ENCODE assay signal across 32 cellular contexts in the genomic region with DNA sequence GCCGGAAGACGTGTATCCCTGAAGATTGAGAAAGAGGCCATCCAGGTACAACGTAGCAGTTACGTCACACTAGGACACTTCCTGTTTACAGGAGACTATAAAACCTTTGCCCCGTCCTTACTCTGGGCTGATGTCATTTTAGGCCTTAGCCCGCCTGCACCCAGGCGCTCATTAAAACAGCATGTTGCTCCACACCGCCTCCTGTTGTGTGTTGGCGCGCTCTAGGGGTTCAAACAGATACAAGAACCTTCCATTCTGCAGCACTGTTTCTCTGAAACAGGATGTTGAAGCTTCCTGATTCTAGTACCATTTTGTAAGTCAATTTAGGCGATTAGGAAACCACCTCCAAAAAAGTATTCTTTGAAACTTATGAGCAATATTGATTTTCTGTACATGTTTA.
DNase-seq lines count a peak whose midpoint lies in the region; ATAC-seq, FAIRE-seq and TF ChIP-seq lines count a peak whose summit lies in the region.
"Had no signal": no experiment of that assay in that cellular context is flagged by ENCODE, and none has a peak within 500 bp of the region (broad histone marks: within the 10 kb centered on the region; RNA-seq: fewer than 3 reads in every experiment).

No MANE protein-coding gene starts in this region.

- no peak for ATAC-seq in HG03097 (IDR thresholded peaks at IDR 0.05; ENCODE audit: low FRiP score, unreplicated experiment)
- ATAC-seq: activated CD8-positive, alpha-beta T cell treated with anti-CD3 and anti-CD28 coated beads for 36 hours; natural killer cell treated with Interleukin-12 subunit alpha and Interleukin-12 subunit beta and Interleukin-15 and Interleukin-18, amount 100 ng/mL, for 72 hours; stimulated activated naive B cell treated with anti-CD40 and anti-IgM and Interleukin-4, amounts not matched to agents 10 μg/mL and 1 μg/mL and 100 μg/mL, for 72 hours; T-helper 17 cell; upper lobe of right lung had no signal

- no peak overlapping the region for H3K23ac ChIP-seq in H1 (ENCODE audit: insufficient read length)

- H4K5ac ChIP-seq in H1 (ENCODE audit: insufficient read length, low read depth, low read length) = no peak overlapping the region

- no peak overlapping the region for H3K4ac ChIP-seq in H1 (replicated peaks; ENCODE audit: insufficient read length, low read depth, low read length)

- no peak overlapping the region for H2BK12ac ChIP-seq in H1 (ENCODE audit: low read depth, low read length)

- H4K91ac ChIP-seq in H1 (replicated peaks; ENCODE audit: insufficient read length, low read length) = no peak overlapping the region

- peaks cover 2% of the 10 kb centered on the region for H3K27me3 Mint-ChIP-seq in neural progenitor cell (ENCODE audit: insufficient read depth, low read depth)
- H3K27me3 Mint-ChIP-seq: activated CD8-positive, alpha-beta T cell treated with anti-CD3 and anti-CD28 coated beads for 36 hours; activated naive CD4-positive, alpha-beta T cell treated with anti-CD3 and anti-CD28 coated beads, Interleukin-2, amount 10 ng/mL, durations not matched to agents 7 days and 5 days; CD4-positive, alpha-beta T cell; central memory CD8-positive, alpha-beta T cell; dendritic cell treated with granulocyte-macrophage colony-stimulating factor and Interleukin-4, amounts not matched to agents 40 ng/mL and 50 ng/mL, for 4 days; natural killer cell treated with Interleukin-12 subunit alpha and Interleukin-12 subunit beta and Interleukin-15 and Interleukin-18, amount 100 ng/mL, for 72 hours; stimulated activated naive B cell treated with anti-CD40 and anti-IgM and Interleukin-4, amounts not matched to agents 10 μg/mL and 1 μg/mL and 100 μg/mL, for 72 hours; T-helper 17 cell had no signal

- 88% methylated on average over 9 of the region's 11 CpGs; no CpG with 5 or more reads in 1 of the 2 experiments for WGBS in H1 (ENCODE audit: extremely low coverage in 1 of 2, insufficient coverage in 1 of 2, insufficient read length in 1 of 2, insufficient replicate concordance in 2 of 2, low coverage in 1 of 2, low lambda C conversion rate in 2 of 2, missing lambda C conversion rate in 1 of 2), 2 experiments

- H3K23me2 ChIP-seq in H1 (ENCODE audit: low read depth, low read length) = no peaks in the 10 kb centered on the region

- no peak overlapping the region for H2BK20ac ChIP-seq in H1 (ENCODE audit: low read length)

- H2AFZ ChIP-seq in H1 (ENCODE audit: low read length) (no peak overlapping the region), neural progenitor cell (replicated peaks) (no peak overlapping the region)

- no peak overlapping the region for H3K27ac ChIP-seq in H1 (ENCODE audit: low read depth, low read length)
- H3K27ac ChIP-seq in neural progenitor cell = no peak overlapping the region
- H3K27ac ChIP-seq: adrenal gland, esophagus muscularis mucosa, upper lobe of right lung had no signal

- H3K9me3 Mint-ChIP-seq in neural progenitor cell = peaks cover 3% of the 10 kb centered on the region
- H3K9me3 Mint-ChIP-seq: activated naive CD4-positive, alpha-beta T cell treated with anti-CD3 and anti-CD28 coated beads, Interleukin-2, amount 10 ng/mL, durations not matched to agents 7 days and 5 days; activated T-helper 1 cell treated with anti-CD3 and anti-CD28 coated beads, Interleukin-12 subunit alpha, Interleukin-12 subunit beta, Interleukin-2, Interleukin-4 antibody, amounts not matched to agents 30 ng/mL and 10 ng/mL and 1 ng/mL, durations not matched to agents 14 hours and 24 hours and 36 hours had no signal

- H3K79me1 ChIP-seq in H1 (ENCODE audit: low read depth, low read length) = no peaks in the 10 kb centered on the region

- no peak overlapping the region for H2BK5ac ChIP-seq in H1 (ENCODE audit: low read depth, low read length)

- H3K4me1 Mint-ChIP-seq in neural progenitor cell = no peaks in the 10 kb centered on the region
- H3K4me1 Mint-ChIP-seq: activated naive CD4-positive, alpha-beta T cell treated with anti-CD3 and anti-CD28 coated beads, Interleukin-2, amount 10 ng/mL, durations not matched to agents 7 days and 5 days; central memory CD8-positive, alpha-beta T cell; stimulated activated naive B cell treated with anti-CD40 and anti-IgM and Interleukin-4, amounts not matched to agents 10 μg/mL and 1 μg/mL and 100 μg/mL, for 72 hours; T-helper 17 cell had no signal

- H3K4me3 Mint-ChIP-seq in neural progenitor cell = no peak overlapping the region
- H3K4me3 Mint-ChIP-seq: activated CD8-positive, alpha-beta T cell treated with anti-CD3 and anti-CD28 coated beads for 36 hours; activated naive CD4-positive, alpha-beta T cell treated with anti-CD3 and anti-CD28 coated beads, Interleukin-2, amount 10 ng/mL, durations not matched to agents 7 days and 5 days; activated T-helper 1 cell treated with anti-CD3 and anti-CD28 coated beads, Interleukin-12 subunit alpha, Interleukin-12 subunit beta, Interleukin-2, Interleukin-4 antibody, amounts not matched to agents 30 ng/mL and 10 ng/mL and 1 ng/mL, durations not matched to agents 14 hours and 24 hours and 36 hours; CD4-positive, alpha-beta T cell; central memory CD8-positive, alpha-beta T cell; dendritic cell treated with granulocyte-macrophage colony-stimulating factor and Interleukin-4, amounts not matched to agents 40 ng/mL and 50 ng/mL, for 4 days; natural killer cell treated with Interleukin-12 subunit alpha and Interleukin-12 subunit beta and Interleukin-15 and Interleukin-18, amount 100 ng/mL, for 72 hours; stimulated activated naive B cell treated with anti-CD40 and anti-IgM and Interleukin-4, amounts not matched to agents 10 μg/mL and 1 μg/mL and 100 μg/mL, for 72 hours; T-helper 17 cell had no signal

- CTCF ChIA-PET in H1 (lab: Charles Lee; ENCODE audit: partially characterized antibody) = interaction anchor here (0.9 to 2.1 kb wide), 5 partner anchors 10 to 444 kb away, joined by 3 to 9 read pairs (median 3); no protein-coding TSS in a partner anchor

- FAIRE-seq in H1 (lab: Jason Lieb, UNC) = no peak
- FAIRE-seq: D721Med, H54 had no signal

- H3K4me2 ChIP-seq in H1 (ENCODE audit: insufficient read depth in 1 of 2, low read depth in 2 of 2, low read length in 2 of 2) = no peak overlapping the region
- no peak overlapping the region for H3K4me2 ChIP-seq in neural progenitor cell

- TF ChIP-seq CTCF in NB4 (IDR thresholded peaks at IDR 0.05; ENCODE audit: low read depth, low read length) = no peak
- peak; percentile 11 to 33 (median 32) for TF ChIP-seq CTCF in H1 (IDR thresholded peaks at IDR 0.05; ENCODE audit: control extremely low read depth in 1 of 3, insufficient read depth in 1 of 3, low read depth in 1 of 3, low read length in 3 of 3)
- TF ChIP-seq CTCF in neural progenitor cell (IDR thresholded peaks at IDR 0.05) = peak; percentile 35

- H3K36me3 Mint-ChIP-seq in neural progenitor cell = no peaks in the 10 kb centered on the region
- H3K36me3 Mint-ChIP-seq: activated naive CD4-positive, alpha-beta T cell treated with anti-CD3 and anti-CD28 coated beads, Interleukin-2, amount 10 ng/mL, durations not matched to agents 7 days and 5 days; natural killer cell treated with Interleukin-12 subunit alpha and Interleukin-12 subunit beta and Interleukin-15 and Interleukin-18, amount 100 ng/mL, for 72 hours; stimulated activated naive B cell treated with anti-CD40 and anti-IgM and Interleukin-4, amounts not matched to agents 10 μg/mL and 1 μg/mL and 100 μg/mL, for 72 hours had no signal

- TF ChIP-seq RAD21 in H1 (IDR thresholded peaks at IDR 0.05 in 1 of 2, conservative IDR thresholded peaks at IDR 0.05 in 1 of 2; ENCODE audit: low read depth in 2 of 2, low read length in 2 of 2) = peak; percentile 65 to 77

- no peaks in the 10 kb centered on the region for H3K79me2 ChIP-seq in H1 (ENCODE audit: control insufficient read depth in 1 of 2, insufficient read depth in 2 of 2, low read length in 2 of 2)
- H3K79me2 ChIP-seq in neural progenitor cell (ENCODE audit: low read depth) = no peaks in the 10 kb centered on the region

- no peak overlapping the region for H2BK15ac ChIP-seq in H1 (ENCODE audit: low read length)

- H3K27me3 ChIP-seq in H1 (replicated peaks in 1 of 4; ENCODE audit: control insufficient read depth in 3 of 4, extremely low read depth in 1 of 4, insufficient read depth in 3 of 4, low read length in 3 of 4) (no peaks in the 10 kb centered on the region; a peak in 1 of 7 replicates), neural progenitor cell (no peaks in the 10 kb centered on the region)
- H3K27me3 ChIP-seq: adrenal gland, esophagus muscularis mucosa, MG63, upper lobe of right lung had no signal

- no peak overlapping the region for H2BK120ac ChIP-seq in H1 (replicated peaks; ENCODE audit: low read depth, low read length)

- no peaks in the 10 kb centered on the region for H3F3A ChIP-seq in neural progenitor cell (ENCODE audit: low read depth)

- POLR2A ChIA-PET in H1 (lab: Charles Lee; ENCODE audit: partially characterized antibody) = no interaction called here

- H3K27ac Mint-ChIP-seq in neural progenitor cell = no peak overlapping the region
- H3K27ac Mint-ChIP-seq: activated CD8-positive, alpha-beta T cell treated with anti-CD3 and anti-CD28 coated beads for 36 hours; activated naive CD4-positive, alpha-beta T cell treated with anti-CD3 and anti-CD28 coated beads, Interleukin-2, amount 10 ng/mL, durations not matched to agents 7 days and 5 days; activated T-helper 1 cell treated with anti-CD3 and anti-CD28 coated beads, Interleukin-12 subunit alpha, Interleukin-12 subunit beta, Interleukin-2, Interleukin-4 antibody, amounts not matched to agents 30 ng/mL and 10 ng/mL and 1 ng/mL, durations not matched to agents 14 hours and 24 hours and 36 hours; CD4-positive, alpha-beta T cell; dendritic cell treated with granulocyte-macrophage colony-stimulating factor and Interleukin-4, amounts not matched to agents 40 ng/mL and 50 ng/mL, for 4 days; natural killer cell treated with Interleukin-12 subunit alpha and Interleukin-12 subunit beta and Interleukin-15 and Interleukin-18, amount 100 ng/mL, for 72 hours; stimulated activated naive B cell treated with anti-CD40 and anti-IgM and Interleukin-4, amounts not matched to agents 10 μg/mL and 1 μg/mL and 100 μg/mL, for 72 hours; T-helper 17 cell had no signal

- H3K14ac ChIP-seq in H1 (ENCODE audit: insufficient read length) = no peak overlapping the region

- TF ChIP-seq EP300 in H1 (IDR thresholded peaks at IDR 0.05; ENCODE audit: borderline replicate concordance in 1 of 2, low read depth in 2 of 2, low read length in 2 of 2) = no peak

- H3K9me3 ChIP-seq in H1 (ENCODE audit: insufficient read depth in 2 of 2, low read depth in 1 of 2, low read length in 1 of 2) (no peaks in the 10 kb centered on the region), neural progenitor cell (ENCODE audit: low read depth) (no peaks in the 10 kb centered on the region)
- H3K9me3 ChIP-seq: adrenal gland, esophagus muscularis mucosa, MG63, upper lobe of right lung had no signal

- no peak for TF ChIP-seq POLR2A in NB4 (IDR thresholded peaks at IDR 0.05; ENCODE audit: extremely low read depth, insufficient read length)
- no peak for TF ChIP-seq POLR2A in H1 (IDR thresholded peaks at IDR 0.05; ENCODE audit: control extremely low read depth in 1 of 2, low read depth in 2 of 2, low read length in 2 of 2)

- H4K20me1 ChIP-seq in H1 (replicated peaks in 1 of 2; ENCODE audit: control insufficient read depth in 1 of 2, insufficient read depth in 2 of 2, low read length in 2 of 2) (no peaks in the 10 kb centered on the region), neural progenitor cell (ENCODE audit: low read depth) (no peaks in the 10 kb centered on the region)

- H3K4me3 ChIP-seq in NB4 (ENCODE audit: low read depth, low read length) = no peak overlapping the region
- no peak overlapping the region for H3K4me3 ChIP-seq in H1 (ENCODE audit: extremely low read depth in 1 of 4, insufficient read depth in 2 of 4, low read depth in 3 of 4, low read length in 4 of 4)
- H3K4me3 ChIP-seq in neural progenitor cell = no peak overlapping the region
- H3K4me3 ChIP-seq: adrenal gland, esophagus muscularis mucosa, MG63, upper lobe of right lung had no signal

- H3K18ac ChIP-seq in H1 (ENCODE audit: extremely low read depth, low read length) = no peak overlapping the region; the same call in 1 of the 2 replicates

- no peak overlapping the region for H4K8ac ChIP-seq in H1 (ENCODE audit: extremely low read depth, insufficient read depth, low read length)

- H3K36me3 ChIP-seq in H1 (ENCODE audit: control insufficient read depth in 2 of 4, insufficient read depth in 4 of 4, low read length in 3 of 4) = no peaks in the 10 kb centered on the region
- no peaks in the 10 kb centered on the region for H3K36me3 ChIP-seq in neural progenitor cell
- H3K36me3 ChIP-seq: adrenal gland, esophagus muscularis mucosa, MG63, upper lobe of right lung had no signal

- H3K4me1 ChIP-seq in H1 (replicated peaks in 1 of 4; ENCODE audit: control insufficient read depth in 3 of 4, insufficient read depth in 4 of 4, low read length in 3 of 4) (no peaks in the 10 kb centered on the region), neural progenitor cell (no peaks in the 10 kb centered on the region)
- H3K4me1 ChIP-seq: adrenal gland, esophagus muscularis mucosa, upper lobe of right lung had no signal

- H3K56ac ChIP-seq in H1 (replicated peaks; ENCODE audit: insufficient read length, low read depth, low read length) = no peak overlapping the region

- DNase-seq in NCI-H748 (lab: John Stamatoyannopoulos, UW; ENCODE audit: unreplicated experiment) (peak; percentile 11), NCI-H748 treated with DMSO at 0.1 percent for 48 hours (lab: John Stamatoyannopoulos, UW) (no peak), NB4 (ENCODE audit: low read depth) (peak; percentile 8), H1 (ENCODE audit: low read depth in 1 of 2, low spot score in 2 of 2) (peak in 1 of 2 experiments; percentile 15), neural progenitor cell (ENCODE audit: low spot score) (peak; percentile 34), dedifferentiated amniotic fluid mesenchymal stem cell (ENCODE audit: extremely low spot score) (no peak)
- no peak for DNase-seq in stimulated activated CD4-positive, alpha-beta T cell treated with anti-CD3 and anti-CD28 coated beads, Interleukin-1b, Interleukin-23, amount 100 ng/mL, for 48 hours
- DNase-seq: 8988T; activated CD8-positive, alpha-beta memory T cell treated with anti-CD3 and anti-CD28 coated beads, Interleukin-2, amount 50 U/mL, for 48 hours; activated CD8-positive, alpha-beta T cell treated with anti-CD3 and anti-CD28 coated beads for 36 hours; activated naive CD4-positive, alpha-beta T cell treated with anti-CD3 and anti-CD28 coated beads, Interleukin-2, amount 10 ng/mL, durations not matched to agents 7 days and 5 days; adrenal gland; CD4-positive, alpha-beta T cell; foreskin fibroblast; KG1; MG63; NCI-H1417; NCI-H2029; NCI-H82; RPMI8226; stimulated activated naive B cell treated with anti-CD40 and anti-IgM and Interleukin-4, amounts not matched to agents 10 μg/mL and 1 μg/mL and 100 μg/mL, for 72 hours; substantia nigra; T-helper 17 cell; upper lobe of right lung had no signal

- no peak overlapping the region for H2AK5ac ChIP-seq in H1 (ENCODE audit: low read depth, low read length)

- H3K9ac ChIP-seq in H1 (replicated peaks in 1 of 4; ENCODE audit: extremely low read depth in 1 of 4, low read depth in 3 of 4, low read length in 3 of 4) (no peak overlapping the region), neural progenitor cell (no peak overlapping the region)

Comparison
In these comparisons a context has a peak if more than half of its experiments do, and no peak if none do; other contexts are left out.
1. DNase-seq: peak in NCI-H748 (single experiment), NB4 (single experiment) and neural progenitor cell (single experiment); none in NCI-H748 treated with DMSO at 0.1 percent for 48 hours (single experiment), dedifferentiated amniotic fluid mesenchymal stem cell (single experiment) and stimulated activated CD4-positive, alpha-beta T cell treated with anti-CD3 and anti-CD28 coated beads, Interleukin-1b, Interleukin-23, amount 100 ng/mL, for 48 hours (single experiment).